1 cellular context compared by ENCODE assay signal in genomic region chr3:126607214-126607908, GRCh38.
TF ChIP-seq lines count a peak whose summit lies in the region.

No MANE protein-coding gene starts in this region.

TF ChIP-seq in HCT116, 20 proteins besides CTCF, POLR2A, EP300 and RAD21 (continued from another document):
- TF ChIP-seq ZBTB33 (IDR thresholded peaks at IDR 0.05; ENCODE audit: extremely low read depth, insufficient replicate concordance, low read length) = no peak
TF ChIP-seq in HCT116: peak in this region for 0.
